Comparison of ENCODE assay signal across 8 cellular contexts in genomic region chr19:41859618-41860418, GRCh38. TPM values are rescaled to one million over a fixed set of nuclear protein-coding genes. Genes with fewer than 3 reads are reported as not detected.
DNase-seq lines count a peak whose midpoint lies in the region; ATAC-seq and TF ChIP-seq lines count a peak whose summit lies in the region.

Gene RPS19 (plus strand): TSS chr19:41860255. CDS start chr19:41860775, 520 bp downstream.

- H3K27me3 Mint-ChIP-seq in type B pancreatic cell: peaks cover 20% of the 10 kb centered on the region

- H3K36me3 Mint-ChIP-seq in type B pancreatic cell: peaks cover 36% of the 10 kb centered on the region

- H3K9me3 ChIP-seq in adrenal gland (replicated peaks in 1 of 3): no peaks in the 10 kb centered on the region

- H3K4me1 Mint-ChIP-seq in type B pancreatic cell (ENCODE audit: unreplicated experiment): peaks cover 24% of the 10 kb centered on the region

- ATAC-seq in HG02870 (IDR thresholded peaks at IDR 0.05; ENCODE audit: unreplicated experiment): peak; percentile 76

- H3K36me3 ChIP-seq in adrenal gland (replicated peaks in 1 of 2): peaks cover 0 to 38% of the 10 kb centered on the region in 2 donors

- peak within 1 kb of the TSS; percentile 84 to 98 (median 96) for H3K27ac ChIP-seq in adrenal gland

- in situ Hi-C loops in GM13976 (cut with MboI; ENCODE audit: low sequenced_read_pairs, unreplicated experiment): loop anchor here (5.0 kb wide), 1 partner anchor 87 kb away; no protein-coding TSS in a partner anchor

- no peak for TF ChIP-seq CTCF in GM13976 (IDR thresholded peaks at IDR 0.05; ENCODE audit: borderline replicate concordance, control extremely low read depth, extremely low read depth, insufficient read depth, missing control alignments)
- TF ChIP-seq CTCF in adrenal gland (IDR thresholded peaks at IDR 0.05): peak; percentile 51 to 88 (median 74)
- peak; percentile 81 for TF ChIP-seq CTCF in type B pancreatic cell (conservative IDR thresholded peaks at IDR 0.05)

- H3K9me3 Mint-ChIP-seq in type B pancreatic cell: no peaks in the 10 kb centered on the region

- intact Hi-C loops in adrenal gland (cut with DNase I) (no loop called here), cardiac septum (cut with DNase I) (loop anchor here (2.0 to 5.0 kb wide), 2 partner anchors 25 to 97 kb away; partner anchors contain the start of gene RABAC1)

- no peaks in the 10 kb centered on the region for H3K27me3 ChIP-seq in adrenal gland

- H3K4me1 ChIP-seq in adrenal gland (replicated peaks in 1 of 2): peaks cover 9 to 36% of the 10 kb centered on the region in 2 donors

- peak; percentile 97 for DNase-seq in GM13976 (ENCODE audit: low spot score)
- peak; percentile 99 for DNase-seq in NCI-H146 (lab: John Stamatoyannopoulos, UW)
- peak; percentile 94 to 98 (median 96) for DNase-seq in T-helper 1 cell
- DNase-seq in adrenal gland: peak; percentile 98 to 99 (median 99)
- peak; percentile 99 for DNase-seq in cardiac septum (ENCODE audit: low spot score)
- peak; percentile 100 for DNase-seq in pons (ENCODE audit: low spot score)
- peak; percentile 99 for DNase-seq in type B pancreatic cell (ENCODE audit: extremely low spot score, unreplicated experiment)

- peak within 1 kb of the TSS; percentile 99 for H3K27ac Mint-ChIP-seq in type B pancreatic cell

- peak; percentile 79 to 85 for TF ChIP-seq POLR2A in adrenal gland (IDR thresholded peaks at IDR 0.05)

- peak within 1 kb of the TSS; percentile 68 to 94 (median 92) for H3K4me3 ChIP-seq in adrenal gland

- peak within 1 kb of the TSS; percentile 95 for H3K4me3 Mint-ChIP-seq in type B pancreatic cell

- 0 to 1% (median 0%) methylated on average over 35 to 76 of the region's 76 CpGs for WGBS in adrenal gland, 4 donors

RNA-seq across cellular contexts. Expression of gene RPS19, which starts in this region (rescaled TPM):
- total RNA-seq in adrenal gland: 1,000 to 10,000 TPM in 5 of 8 donors, 100 to 1,000 TPM in 3; 418 to 1,831 (median 1,225) TPM
- polyA plus RNA-seq in adrenal gland: 1,000 to 10,000 TPM in 2 of 3 donors, 100 to 1,000 TPM in 1; 534 to 3,405 (median 2,394) TPM
- total RNA-seq in cardiac septum: 548 TPM
- total RNA-seq in type B pancreatic cell (ENCODE audit: low replicate concordance): 3,159 and 4,081 TPM in 2 replicates

Comparison
In these comparisons a context has a peak if more than half of its experiments do, and no peak if none do; other contexts are left out.
1. Peak in every context shown above with its lines: DNase-seq, ATAC-seq, H3K4me3 ChIP-seq and H3K27ac ChIP-seq.